8 cellular contexts compared by ENCODE assay signal in genomic region chr6:29887819-29888581, GRCh38. TPM values are rescaled to one million over a fixed set of nuclear protein-coding genes. Genes with fewer than 3 reads are reported as not detected.
A peak's percentile ranks its signal among the peaks of the same experiment; 100 is the strongest.
DNase-seq lines count a peak whose midpoint lies in the region; ATAC-seq and TF ChIP-seq lines count a peak whose summit lies in the region.

No MANE protein-coding gene starts in this region.

- no peaks in the 10 kb centered on the region for H3K9me3 ChIP-seq in A673 (ENCODE audit: low read depth, low read length, poor library complexity, severe bottlenecking)
- H3K9me3 ChIP-seq in adipocyte (ENCODE audit: control insufficient read depth, low read length), result no peaks in the 10 kb centered on the region
- H3K9me3 ChIP-seq in uterus, result no peaks in the 10 kb centered on the region

- H3K36me3 ChIP-seq in A673 (ENCODE audit: insufficient read depth, low read length, poor library complexity, severe bottlenecking), result no peaks in the 10 kb centered on the region
- no peaks in the 10 kb centered on the region for H3K36me3 ChIP-seq in adipocyte (ENCODE audit: control insufficient read depth, insufficient read depth, low read length, severe bottlenecking)
- no peaks in the 10 kb centered on the region for H3K36me3 ChIP-seq in uterus

- peak in 1 of 2 donors; percentile 12 for TF ChIP-seq POLR2A in uterus (IDR thresholded peaks at IDR 0.05)

- H3K4me3 ChIP-seq in A673 (ENCODE audit: low read depth, low read length, poor library complexity, severe bottlenecking) (peak overlapping the region; percentile 52), adipocyte (ENCODE audit: low read length) (peak overlapping the region; percentile 83), uterus (peak overlapping the region in 1 of 2 donors; percentile 66)

- CTCF ChIA-PET in A673 (lab: Charles Lee), result no interaction called here

- no TSS peak for BruUV-seq in A673 (replicated peaks; lab: Mats Ljungman, UMichigan)

- POLR2A ChIA-PET in A673 (lab: Charles Lee; ENCODE audit: low non-redundant PET), result no interaction called here

- peaks cover 13% of the 10 kb centered on the region for H3K27me3 ChIP-seq in A673 (replicated peaks; ENCODE audit: insufficient read depth, low read depth, low read length, poor library complexity)
- H3K27me3 ChIP-seq in adipocyte (replicated peaks; ENCODE audit: control insufficient read depth, insufficient read depth, low read length), result no peaks in the 10 kb centered on the region
- H3K27me3 ChIP-seq in uterus, result no peaks in the 10 kb centered on the region

- TF ChIP-seq CTCF in A673 (conservative IDR thresholded peaks at IDR 0.05; ENCODE audit: low read depth, low read length), result 0 out of 2 replicates have a peak, but pooled peaks have one; percentile 6
- TF ChIP-seq CTCF in uterus (IDR thresholded peaks at IDR 0.05), result no peak

- no peak overlapping the region for H3K27ac ChIP-seq in A673 (ENCODE audit: low read depth, low read length, poor library complexity, severe bottlenecking)
- H3K27ac ChIP-seq in uterus, result peak overlapping the region in 1 of 2 donors; percentile 98

- peak overlapping the region; percentile 84 for H3K9ac ChIP-seq in adipocyte (ENCODE audit: low read length)

- DNase-seq in A673 (ENCODE audit: low spot score), result no peak
- DNase-seq in SKM-1 treated with dmso at 0.1 percent for 144 hours (lab: John Stamatoyannopoulos, UW; ENCODE audit: unreplicated experiment), result peak; percentile 16
- DNase-seq in adipocyte (ENCODE audit: low read depth), result peak; percentile 62
- DNase-seq in left ventricle myocardium superior, result peak; percentile 87
- DNase-seq in retina, result peak; percentile 70
- peak; percentile 85 to 86 for DNase-seq in uterus

- H3K4me1 ChIP-seq in A673 (ENCODE audit: insufficient read depth, low read length, poor library complexity, severe bottlenecking), result no peaks in the 10 kb centered on the region
- no peaks in the 10 kb centered on the region for H3K4me1 ChIP-seq in adipocyte (ENCODE audit: control insufficient read depth, insufficient read depth, low read length)
- H3K4me1 ChIP-seq in uterus, result no peaks in the 10 kb centered on the region

- ATAC-seq in GM18511 (IDR thresholded peaks at IDR 0.05; ENCODE audit: unreplicated experiment) (peak; percentile 81), HG03045 (IDR thresholded peaks at IDR 0.05; ENCODE audit: unreplicated experiment) (peak; percentile 83), left ventricle myocardium superior (peak; percentile 93)

- intact Hi-C loops in A673 (cut with micrococcal nuclease; ENCODE audit: unreplicated experiment), result no loop called here
- intact Hi-C loops in left ventricle myocardium superior (cut with micrococcal nuclease), result no loop called here
- intact Hi-C loops in uterus (cut with DNase I; ENCODE audit: low total_unique reads), result loop anchor here (5.0 kb wide), 1 partner anchor 79 kb away; no protein-coding TSS in a partner anchor

RNA-seq across cellular contexts. Expression of gene HLA-A, which starts 54.3 kb away (rescaled TPM):
- total RNA-seq in A673 (2021) (190 TPM in 2 replicates), left ventricle myocardium superior (256 TPM), uterus (100 to 1,000 TPM; 160 to 722 (median 625) TPM)
